Comparison of ENCODE assay signal across 8 cellular contexts in the genomic region with DNA sequence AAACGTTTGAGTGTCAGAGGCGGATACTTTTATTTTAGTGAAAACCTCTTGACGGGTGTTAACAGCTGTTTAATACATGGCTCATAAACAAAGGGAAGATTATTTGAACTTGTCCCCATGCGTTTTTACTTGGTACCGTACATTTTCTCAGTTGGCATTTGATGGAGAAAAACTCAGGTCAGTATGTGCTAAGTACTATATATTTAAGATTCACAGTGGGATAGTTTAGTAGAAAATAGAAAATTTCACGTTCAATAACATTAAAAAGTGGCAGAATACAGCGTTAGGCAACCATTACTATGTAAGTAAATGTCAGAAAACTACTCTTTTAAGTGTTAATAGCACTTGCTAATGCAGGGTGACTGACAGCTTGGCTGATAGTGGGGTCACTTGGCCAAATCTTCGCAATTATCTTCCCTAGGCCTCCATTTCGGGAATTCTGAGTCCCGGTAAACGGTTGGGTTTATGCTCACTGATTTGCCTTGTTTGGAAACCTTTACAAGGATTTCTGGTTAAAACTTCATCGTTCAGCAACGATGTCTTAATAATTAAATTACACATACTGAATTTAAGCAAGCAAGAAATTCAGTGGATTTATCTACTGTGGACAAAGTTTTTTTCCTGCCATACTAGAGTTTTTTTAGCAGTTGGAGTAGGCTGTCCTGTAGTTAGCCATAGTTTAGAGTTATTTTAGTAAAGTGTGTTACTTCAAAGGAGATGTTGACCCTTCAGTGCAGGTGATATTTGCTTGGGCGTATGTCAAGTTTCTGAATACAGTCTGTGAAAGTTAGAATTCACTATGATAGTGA. TPM values are rescaled to one million over a fixed set of nuclear protein-coding genes. Genes with fewer than 3 reads are reported as not detected.
DNase-seq lines count a peak whose midpoint lies in the region; ATAC-seq, FAIRE-seq and TF ChIP-seq lines count a peak whose summit lies in the region.

No MANE protein-coding gene starts in this region.

- peaks cover 93% of the 10 kb centered on the region for H3K79me2 ChIP-seq in ACC112 (ENCODE audit: control insufficient read depth, insufficient read depth, low read length, unreplicated experiment)

- H3K27me3 ChIP-seq in ACC112 (ENCODE audit: insufficient read depth, low read length): no peaks in the 10 kb centered on the region
- no peaks in the 10 kb centered on the region for H3K27me3 ChIP-seq in bronchial epithelial cell (ENCODE audit: control insufficient read depth, insufficient read depth, low read length)
- no peaks in the 10 kb centered on the region for H3K27me3 ChIP-seq in mononuclear cell (ENCODE audit: insufficient read depth, low read length)

- H3K4me3 ChIP-seq in ACC112 (ENCODE audit: low read depth, low read length) (peak overlapping the region; percentile 78), bronchial epithelial cell (ENCODE audit: low read depth, low read length) (peak overlapping the region; percentile 34), mononuclear cell (ENCODE audit: low read length) (peak overlapping the region; percentile 89)

- no peaks in the 10 kb centered on the region for H3K27me3 Mint-ChIP-seq in IgD-negative memory B cell

- H3K27ac ChIP-seq in ACC112 (ENCODE audit: low read depth, low read length): peak overlapping the region; percentile 98

- no peaks in the 10 kb centered on the region for H3K9me3 Mint-ChIP-seq in IgD-negative memory B cell

- FAIRE-seq in bronchial epithelial cell (lab: Jason Lieb, UNC): no peak

- H3K36me3 Mint-ChIP-seq in IgD-negative memory B cell: peaks cover 5% of the 10 kb centered on the region

- H3K4me1 ChIP-seq in ACC112 (ENCODE audit: control insufficient read depth, insufficient read depth, low read length, unreplicated experiment): peaks cover 48% of the 10 kb centered on the region
- H3K4me1 ChIP-seq in mononuclear cell (ENCODE audit: insufficient read depth, low read length): peaks cover 56% of the 10 kb centered on the region

- peaks cover 14% of the 10 kb centered on the region for H3K36me3 ChIP-seq in ACC112 (ENCODE audit: insufficient read depth, low read length)
- peaks cover 2% of the 10 kb centered on the region for H3K36me3 ChIP-seq in bronchial epithelial cell (ENCODE audit: control insufficient read depth, insufficient read depth, low read length)

- no peak for ATAC-seq in HG03442 (IDR thresholded peaks at IDR 0.05; ENCODE audit: unreplicated experiment)
- no peak for ATAC-seq in GM19467 (IDR thresholded peaks at IDR 0.05; ENCODE audit: unreplicated experiment)
- no peak for ATAC-seq in HG03460 (IDR thresholded peaks at IDR 0.05; ENCODE audit: unreplicated experiment)

- H3K4me3 Mint-ChIP-seq in IgD-negative memory B cell: peak overlapping the region; percentile 87 to 98 (median 96)

- peak overlapping the region; percentile 91 to 100 (median 100) for H3K27ac Mint-ChIP-seq in IgD-negative memory B cell

- H3K4me1 Mint-ChIP-seq in IgD-negative memory B cell: peaks cover 43 to 58% (median 48%) of the 10 kb centered on the region in 3 donors

- TF ChIP-seq CTCF in bronchial epithelial cell (IDR thresholded peaks at IDR 0.05; ENCODE audit: insufficient read depth, low read length, severe bottlenecking): no peak

- H2AFZ ChIP-seq in ACC112 (ENCODE audit: low read length, unreplicated experiment): no peak overlapping the region

- H3K9me3 ChIP-seq in mononuclear cell (ENCODE audit: low read depth, low read length): no peaks in the 10 kb centered on the region

- peak; percentile 28 for DNase-seq in bronchial epithelial cell (ENCODE audit: low read depth)
- no peak for DNase-seq in stimulated activated CD4-positive, alpha-beta T cell treated with anti-CD3 and anti-CD28 coated beads, Interleukin-1b, Interleukin-23, amount 100 ng/mL, for 48 hours

RNA-seq across cellular contexts. Expression of a gene that starts 4.9 kb away (rescaled TPM):
- polyA plus RNA-seq in IgD-negative memory B cell: 131 TPM
- total RNA-seq in bronchial epithelial cell: 65.6 and 104 TPM in 2 replicates
- 947 TPM for total RNA-seq in mononuclear cell

Comparison
In these comparisons a context has a peak if more than half of its experiments do, and no peak if none do; other contexts are left out.
1. H3K4me3 ChIP-seq: peak in every context shown above with its lines; median percentile 89 in mononuclear cell; 78 in ACC112; 34 in bronchial epithelial cell.